25 cellular contexts compared by ENCODE assay signal in genomic region chr5:55211184-55211874, GRCh38. TPM values are rescaled to one million over a fixed set of nuclear protein-coding genes. Genes with fewer than 3 reads are reported as not detected.
"Had no signal": no experiment of that assay in that cellular context is flagged by ENCODE, and none has a peak within 500 bp of the region (broad histone marks: within the 10 kb centered on the region; RNA-seq: fewer than 3 reads in every experiment).

No MANE protein-coding gene starts in this region.

- H3K4me3 ChIP-seq: esophagus squamous epithelium, gastroesophageal sphincter, lung, pancreas, stomach, thoracic aorta, transverse colon had no signal

- DNase-seq: esophagus squamous epithelium; foreskin fibroblast; immature natural killer cell; kidney; left cardiac atrium; left ventricle myocardium superior; mesenchymal stem cell; midbrain; occipital lobe; pancreas; right cardiac atrium; small intestine; stimulated activated CD4-positive, alpha-beta T cell treated with anti-CD3 and anti-CD28 coated beads, Interleukin-12 subunit alpha, Interleukin-12 subunit beta, amount 100 ng/mL, for 4 hours; stimulated activated naive CD4-positive, alpha-beta T cell; stomach; substantia nigra; transverse colon had no signal

- H3K9me3 ChIP-seq: esophagus squamous epithelium, gastroesophageal sphincter, pancreas, stomach, thoracic aorta, transverse colon had no signal

- H3K4me1 ChIP-seq: esophagus squamous epithelium, gastroesophageal sphincter, pancreas, stomach, transverse colon had no signal

- H3K27ac ChIP-seq: esophagus squamous epithelium, gastroesophageal sphincter, pancreas, stomach, thoracic aorta, transverse colon had no signal

- H3K36me3 Mint-ChIP-seq: immature natural killer cell had no signal

- H3K27me3 ChIP-seq: pancreas had no signal

- H3K27ac Mint-ChIP-seq: dendritic cell treated with granulocyte-macrophage colony-stimulating factor and Interleukin-4, amounts not matched to agents 40 ng/mL and 50 ng/mL, for 4 days; immature natural killer cell; nephron; progenitor cell of endocrine pancreas had no signal

- H3K36me3 ChIP-seq: esophagus squamous epithelium, gastroesophageal sphincter, pancreas, stomach, thoracic aorta, transverse colon had no signal

- H3K4me3 Mint-ChIP-seq: dendritic cell treated with granulocyte-macrophage colony-stimulating factor and Interleukin-4, amounts not matched to agents 40 ng/mL and 50 ng/mL, for 4 days; immature natural killer cell; nephron had no signal

- H3K9me3 Mint-ChIP-seq: dendritic cell treated with granulocyte-macrophage colony-stimulating factor and Interleukin-4, amounts not matched to agents 40 ng/mL and 50 ng/mL, for 4 days; immature natural killer cell; nephron had no signal

- ATAC-seq: gastroesophageal sphincter, left cardiac atrium, left ventricle myocardium superior, right cardiac atrium had no signal

- H3K4me1 Mint-ChIP-seq: immature natural killer cell, nephron had no signal

- FAIRE-seq: kidney, pancreas, small intestine had no signal

RNA-seq across cellular contexts. Expression of gene MCIDAS, which starts 15.8 kb away (rescaled TPM):
- total RNA-seq: esophagus squamous epithelium, gastroesophageal sphincter, left cardiac atrium, left ventricle myocardium superior, occipital lobe, progenitor cell of endocrine pancreas, right cardiac atrium, thoracic aorta had no signal
- polyA plus RNA-seq: immature natural killer cell, right cardiac atrium, small intestine had no signal

RNA-seq across cellular contexts. Expression of gene CCNO, which starts 22.1 kb away (rescaled TPM):
- total RNA-seq: gastroesophageal sphincter, left ventricle myocardium superior had no signal
- polyA plus RNA-seq: immature natural killer cell had no signal

RNA-seq across cellular contexts. Expression of gene CDC20B, which starts 38.4 kb away (rescaled TPM):
- total RNA-seq: epithelial cell of proximal tubule, esophagus squamous epithelium, gastroesophageal sphincter, kidney, left cardiac atrium, left ventricle myocardium superior, pancreas, progenitor cell of endocrine pancreas, right cardiac atrium, stomach, thoracic aorta, transverse colon, ureter had no signal
- polyA plus RNA-seq: immature natural killer cell, pancreas, right cardiac atrium, small intestine, stomach had no signal

RNA-seq across cellular contexts. Expression of gene GPX8, which starts 51.4 kb away (rescaled TPM):
- polyA plus RNA-seq: immature natural killer cell had no signal
